Comparison of ENCODE assay signal across 31 cellular contexts in the genomic region with DNA sequence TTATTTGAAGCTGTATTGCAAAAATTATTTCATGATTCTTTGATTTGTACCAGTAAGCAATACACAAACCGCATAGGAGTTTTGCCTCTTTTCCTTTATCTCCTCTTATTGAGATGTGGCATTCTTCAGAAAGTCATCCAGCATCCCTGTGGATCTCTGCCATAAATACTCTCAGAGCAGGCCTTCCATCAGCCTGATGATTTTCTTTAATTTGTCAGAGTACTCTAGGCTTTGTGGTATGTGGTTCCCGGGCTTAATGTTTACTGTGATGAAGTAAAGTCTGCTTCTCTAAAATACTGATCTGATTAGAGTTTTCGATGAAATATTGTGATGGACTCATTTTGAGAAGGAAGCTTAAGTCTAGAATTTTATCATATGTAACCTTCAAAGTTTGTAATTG. TPM values are rescaled to one million over a fixed set of nuclear protein-coding genes. Genes with fewer than 3 reads are reported as not detected.
"Had no signal": no experiment of that assay in that cellular context is flagged by ENCODE, and none has a peak within 500 bp of the region (broad histone marks: within the 10 kb centered on the region; RNA-seq: fewer than 3 reads in every experiment).

No MANE protein-coding gene starts in this region.

- H3K4me3 Mint-ChIP-seq: immature natural killer cell; naive thymus-derived CD8-positive, alpha-beta T cell; nephron progenitor cell; stimulated activated naive B cell treated with anti-CD40 and anti-IgM and Interleukin-4, amounts not matched to agents 10 μg/mL and 1 μg/mL and 100 μg/mL, for 72 hours; stimulated activated naive CD8-positive, alpha-beta T cell treated with anti-CD3 and anti-CD28 coated beads, Interleukin-15, Interleukin-2, amounts not matched to agents 100 ng/mL and 50 ng/mL, for 24 hours had no signal

- H3K9me3 ChIP-seq: esophagus squamous epithelium, left ventricle myocardium inferior, lower lobe of right lung, psoas muscle, sigmoid colon, thoracic aorta, tibial nerve, upper lobe of left lung had no signal

- H3K36me3 ChIP-seq: esophagus squamous epithelium, left ventricle myocardium inferior, lower lobe of right lung, sigmoid colon, thoracic aorta, upper lobe of left lung had no signal

- H3K4me1 ChIP-seq: lower lobe of right lung, psoas muscle, upper lobe of left lung had no signal

- H3K27me3 Mint-ChIP-seq: naive thymus-derived CD8-positive, alpha-beta T cell; stimulated activated naive B cell treated with anti-CD40 and anti-IgM and Interleukin-4, amounts not matched to agents 10 μg/mL and 1 μg/mL and 100 μg/mL, for 72 hours; stimulated activated naive CD8-positive, alpha-beta T cell treated with anti-CD3 and anti-CD28 coated beads, Interleukin-15, Interleukin-2, amounts not matched to agents 100 ng/mL and 50 ng/mL, for 24 hours had no signal

- ATAC-seq: left colon; lower lobe of right lung; naive thymus-derived CD8-positive, alpha-beta T cell; psoas muscle; right cardiac atrium; stimulated activated naive B cell treated with anti-CD40 and anti-IgM and Interleukin-4, amounts not matched to agents 10 μg/mL and 1 μg/mL and 100 μg/mL, for 72 hours had no signal

- H3K27me3 ChIP-seq: esophagus squamous epithelium, sigmoid colon, tibial nerve, upper lobe of left lung had no signal

- H3K27ac Mint-ChIP-seq: immature natural killer cell; stimulated activated naive CD8-positive, alpha-beta T cell treated with anti-CD3 and anti-CD28 coated beads, Interleukin-15, Interleukin-2, amounts not matched to agents 100 ng/mL and 50 ng/mL, for 24 hours had no signal

- H3K9me3 Mint-ChIP-seq: immature natural killer cell; naive thymus-derived CD8-positive, alpha-beta T cell; nephron progenitor cell; stimulated activated naive B cell treated with anti-CD40 and anti-IgM and Interleukin-4, amounts not matched to agents 10 μg/mL and 1 μg/mL and 100 μg/mL, for 72 hours; stimulated activated naive CD8-positive, alpha-beta T cell treated with anti-CD3 and anti-CD28 coated beads, Interleukin-15, Interleukin-2, amounts not matched to agents 100 ng/mL and 50 ng/mL, for 24 hours had no signal

- H3K4me3 ChIP-seq: coronary artery, esophagus squamous epithelium, left ventricle myocardium inferior, lower lobe of right lung, psoas muscle, sigmoid colon, thoracic aorta, tibial nerve, upper lobe of left lung had no signal

- H3K27ac ChIP-seq: coronary artery, esophagus squamous epithelium, left ventricle myocardium inferior, lower lobe of right lung, psoas muscle, sigmoid colon, thoracic aorta, tibial nerve, upper lobe of left lung had no signal

- DNase-seq: dermis blood vessel endothelial cell; effector memory CD4-positive, alpha-beta T cell; erythroblast; esophagus squamous epithelium; hypothalamus; immature natural killer cell; islet precursor cell; kidney glomerular epithelial cell; left colon; left ventricle myocardium inferior; lower lobe of right lung; naive thymus-derived CD8-positive, alpha-beta T cell; nephron progenitor cell; nucleus accumbens; psoas muscle; right cardiac atrium; sigmoid colon; stimulated activated CD4-positive, alpha-beta T cell treated with anti-CD3 and anti-CD28 coated beads, Interleukin-2, amount 100 ng/mL, for 24 hours; stimulated activated CD4-positive, alpha-beta T cell treated with anti-CD3 and anti-CD28 coated beads, Interleukin-4, amount 100 ng/mL, for 24 hours; stimulated activated naive B cell treated with anti-CD40 and anti-IgM and Interleukin-4, amounts not matched to agents 10 μg/mL and 1 μg/mL and 100 μg/mL, for 72 hours; upper lobe of left lung had no signal

RNA-seq across cellular contexts. Expression of a gene that starts 31.1 kb away (rescaled TPM):
- total RNA-seq: dermis blood vessel endothelial cell; esophagus squamous epithelium; fibroblast of villous mesenchyme; lower lobe of right lung; mesenteric fat pad; myocyte; naive thymus-derived CD8-positive, alpha-beta T cell; osteocyte; psoas muscle; renal cortical epithelial cell; right cardiac atrium; skeletal muscle tissue; thoracic aorta; tibial nerve had no signal
- polyA plus RNA-seq: naive thymus-derived CD8-positive, alpha-beta T cell; psoas muscle had no signal
